In genomic region chr21:17612565-17613241, GRCh38 we compare ENCODE assay signal across 1 cellular context.
TF ChIP-seq lines count a peak whose summit lies in the region.

BTG3 (minus strand) TSS chr21:17612901; CDS start chr21:17609144, 3,757 bp downstream.

TF ChIP-seq in HepG2, 621 proteins besides CTCF, POLR2A, EP300 and RAD21 (continued from another document and continues in another):
- TF ChIP-seq ZBED4 (CRISPR knock-in tag; IDR thresholded peaks at IDR 0.05; ENCODE audit: borderline replicate concordance) (peak; percentile 78; the same call in 1 of the 2 replicates), GMEB1 (CRISPR knock-in tag; IDR thresholded peaks at IDR 0.05; ENCODE audit: borderline replicate concordance) (no peak; the same call in 1 of the 2 replicates), TERF1 (CRISPR knock-in tag; IDR thresholded peaks at IDR 0.05) (peak; percentile 42; the same call in 1 of the 2 replicates), ZMYM2 (CRISPR knock-in tag; IDR thresholded peaks at IDR 0.05) (0 out of 2 replicates have a peak, but pooled peaks have one; percentile 7), ZFP1 (CRISPR knock-in tag; IDR thresholded peaks at IDR 0.05) (no peak), ZSCAN12 (CRISPR knock-in tag; IDR thresholded peaks at IDR 0.05) (peak; percentile 85; the same call in 1 of the 2 replicates), PBX3 (CRISPR knock-in tag; IDR thresholded peaks at IDR 0.05; ENCODE audit: borderline replicate concordance) (no peak; the same call in 1 of the 2 replicates), ZNF644 (CRISPR knock-in tag; IDR thresholded peaks at IDR 0.05; ENCODE audit: low read depth) (no peak), PHF5A (CRISPR knock-in tag; IDR thresholded peaks at IDR 0.05; ENCODE audit: low read depth, unreplicated experiment) (no peak), ZNF451 (CRISPR knock-in tag; IDR thresholded peaks at IDR 0.05) (peak; percentile 83), ZNF703 (CRISPR knock-in tag; IDR thresholded peaks at IDR 0.05; ENCODE audit: borderline replicate concordance) (no peak), DRAP1 (CRISPR knock-in tag; IDR thresholded peaks at IDR 0.05) (peak; percentile 38; the same call in 1 of the 2 replicates), GABPA (IDR thresholded peaks at IDR 0.05; ENCODE audit: low read depth, low read length) (no peak), GABPA (CRISPR knock-in tag; IDR thresholded peaks at IDR 0.05; ENCODE audit: low read depth) (no peak), MYNN (CRISPR knock-in tag; IDR thresholded peaks at IDR 0.05; ENCODE audit: low read depth) (no peak), ZNF431 (CRISPR knock-in tag; IDR thresholded peaks at IDR 0.05; ENCODE audit: borderline replicate concordance, low read depth) (peak; percentile 80; the same call in 1 of the 2 replicates), ZNF556 (CRISPR knock-in tag; IDR thresholded peaks at IDR 0.05; ENCODE audit: borderline replicate concordance) (0 out of 2 replicates have a peak, but pooled peaks have one; percentile 37), SP5 (CRISPR knock-in tag; IDR thresholded peaks at IDR 0.05; ENCODE audit: borderline replicate concordance, low read depth) (no peak), BRF2 (CRISPR knock-in tag; IDR thresholded peaks at IDR 0.05) (peak; percentile 43; the same call in 1 of the 2 replicates), ZNF720 (CRISPR knock-in tag; IDR thresholded peaks at IDR 0.05) (no peak), SRSF1 (optimal IDR thresholded peaks at IDR 0.05; ENCODE audit: low read depth, low read length) (no peak), ASH2L (IDR thresholded peaks at IDR 0.05; ENCODE audit: insufficient read length, low read depth, low read length) (peak; percentile 29), ZNF282 (IDR thresholded peaks at IDR 0.05; ENCODE audit: partially characterized antibody) (no peak), MXD1 (CRISPR knock-in tag; IDR thresholded peaks at IDR 0.05) (peak; percentile 53; the same call in 1 of the 2 replicates), JUN (CRISPR knock-in tag; IDR thresholded peaks at IDR 0.05) (no peak), SYNCRIP (IDR thresholded peaks at IDR 0.05; ENCODE audit: insufficient read depth, low read depth, low read length) (no peak), MAX (IDR thresholded peaks at IDR 0.05) (peak; percentile 85), RBAK (CRISPR knock-in tag; IDR thresholded peaks at IDR 0.05) (no peak), ARNT2 (CRISPR knock-in tag; IDR thresholded peaks at IDR 0.05; ENCODE audit: low read depth) (peak; percentile 90; the same call in 1 of the 2 replicates), ARID4A (CRISPR knock-in tag; IDR thresholded peaks at IDR 0.05; ENCODE audit: borderline replicate concordance) (peak; percentile 84), NFKB2 (CRISPR knock-in tag; IDR thresholded peaks at IDR 0.05; ENCODE audit: borderline replicate concordance) (peak; percentile 84), SRSF4 (IDR thresholded peaks at IDR 0.05; ENCODE audit: low read depth, low read length, poor library complexity, severe bottlenecking) (no peak), IKZF1 (IDR thresholded peaks at IDR 0.05) (no peak), HIC2 (CRISPR knock-in tag; IDR thresholded peaks at IDR 0.05; ENCODE audit: low read depth) (no peak), CHD2 (IDR thresholded peaks at IDR 0.05; ENCODE audit: low read depth, low read length) (no peak), KAT7 (CRISPR knock-in tag; IDR thresholded peaks at IDR 0.05; ENCODE audit: borderline replicate concordance) (no peak), ARHGAP35 (CRISPR knock-in tag; IDR thresholded peaks at IDR 0.05; ENCODE audit: borderline replicate concordance) (peak; percentile 70; the same call in 1 of the 2 replicates), RNF2 (conservative IDR thresholded peaks at IDR 0.05; ENCODE audit: low read depth) (peak; percentile 89; the same call in 1 of the 2 replicates), ZNF614 (CRISPR knock-in tag; IDR thresholded peaks at IDR 0.05; ENCODE audit: borderline replicate concordance) (0 out of 2 replicates have a peak, but pooled peaks have one; percentile 44), ZNF362 (CRISPR knock-in tag; IDR thresholded peaks at IDR 0.05; ENCODE audit: borderline replicate concordance) (peak; percentile 7; the same call in 1 of the 2 replicates), ZSCAN31 (CRISPR knock-in tag; IDR thresholded peaks at IDR 0.05; ENCODE audit: low read depth) (0 out of 2 replicates have a peak, but pooled peaks have one; percentile 40), MTF2 (CRISPR knock-in tag; IDR thresholded peaks at IDR 0.05; ENCODE audit: borderline replicate concordance) (0 out of 2 replicates have a peak, but pooled peaks have one; percentile 30), ZC3H4 (CRISPR knock-in tag; IDR thresholded peaks at IDR 0.05; ENCODE audit: borderline replicate concordance) (no peak), ZNF296 (CRISPR knock-in tag; conservative IDR thresholded peaks at IDR 0.05) (no peak)
